1 cellular context compared by ENCODE assay signal in genomic region chr12:25005376-25005775, GRCh38.
TF ChIP-seq lines count a peak whose summit lies in the region.

No MANE protein-coding gene starts in this region.

TF ChIP-seq in GM12878, 131 proteins besides CTCF, POLR2A, EP300 and RAD21 (continued from another document):
- TF ChIP-seq USF1 (IDR thresholded peaks at IDR 0.05; ENCODE audit: borderline replicate concordance, extremely low read length, insufficient read depth, low read depth, low read length) (no peak), CHD4 (IDR thresholded peaks at IDR 0.05) (no peak), ZNF207 (IDR thresholded peaks at IDR 0.05; ENCODE audit: borderline replicate concordance) (no peak), ZNF384 (IDR thresholded peaks at IDR 0.05; ENCODE audit: borderline replicate concordance, low read depth, low read length) (no peak), SMC3 (IDR thresholded peaks at IDR 0.05; ENCODE audit: borderline replicate concordance, low read length) (no peak), NFYA (IDR thresholded peaks at IDR 0.05; ENCODE audit: borderline replicate concordance, low read depth, low read length) (no peak), NFXL1 (IDR thresholded peaks at IDR 0.05; ENCODE audit: borderline replicate concordance) (no peak), ZZZ3 (IDR thresholded peaks at IDR 0.05; ENCODE audit: control insufficient read depth, insufficient read length, low read depth) (no peak), ATF7 (IDR thresholded peaks at IDR 0.05; ENCODE audit: low read depth) (peak; percentile 73; the same call in 1 of the 2 replicates), RBBP5 (conservative IDR thresholded peaks at IDR 0.05) (no peak), RAD51 (IDR thresholded peaks at IDR 0.05) (peak; percentile 72), NR2C2 (IDR thresholded peaks at IDR 0.05; ENCODE audit: borderline replicate concordance, control insufficient read depth, insufficient read length, low read depth) (no peak), MEF2A (IDR thresholded peaks at IDR 0.05; ENCODE audit: insufficient read depth, low read depth, low read length) (peak; percentile 66; the same call in 1 of the 2 replicates), RFX5 (IDR thresholded peaks at IDR 0.05; ENCODE audit: low read depth, low read length) (no peak)
